ENCODE assay signal across 14 cellular contexts in the genomic region with DNA sequence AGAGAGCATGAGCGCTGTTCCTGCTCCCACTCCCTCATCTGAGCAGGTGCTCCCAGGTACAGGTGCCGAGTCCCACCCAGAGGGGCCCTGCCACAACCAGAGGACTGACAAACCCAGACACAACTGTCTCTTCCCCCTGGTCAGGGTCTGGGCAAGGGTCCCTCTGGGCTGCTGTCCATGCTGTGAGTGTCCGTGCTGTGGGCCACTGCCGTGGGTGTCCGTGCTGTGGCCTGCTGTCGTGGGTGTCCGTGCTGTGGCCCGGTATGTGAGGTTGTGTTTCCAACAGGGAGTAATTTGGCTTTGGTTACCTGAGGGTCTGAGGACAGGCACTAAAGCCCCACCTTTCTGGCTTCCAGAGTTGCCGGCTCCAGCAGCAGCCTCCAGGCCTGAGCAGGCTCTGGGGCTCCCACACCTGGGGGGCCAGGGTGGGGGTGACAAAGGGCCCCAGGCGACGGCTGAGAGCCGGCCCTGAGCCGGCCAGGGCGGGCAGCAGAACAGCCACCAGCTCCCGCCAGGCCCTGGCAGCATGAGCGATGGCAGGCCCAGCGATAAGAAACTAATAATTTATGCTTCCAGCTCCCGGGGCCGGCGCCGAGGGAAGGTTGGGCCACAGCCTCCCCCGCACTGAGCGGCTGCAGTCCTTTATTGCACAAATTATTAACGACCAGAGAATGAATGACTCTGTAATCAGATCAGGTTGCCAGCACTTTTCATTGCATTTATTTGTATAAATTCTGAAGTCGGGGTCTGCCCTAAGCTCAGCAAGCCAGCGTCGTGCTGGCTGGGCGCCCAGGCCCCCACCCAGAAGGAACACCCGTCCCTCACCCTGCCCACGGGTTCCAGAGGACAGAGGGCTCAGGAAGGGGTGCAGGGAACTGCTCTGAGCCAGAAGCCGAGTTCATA. TPM values are rescaled to one million over a fixed set of nuclear protein-coding genes. Genes with fewer than 3 reads are reported as not detected.
A peak's percentile ranks its signal among the peaks of the same experiment; 100 is the strongest.
DNase-seq lines count a peak whose midpoint lies in the region; ATAC-seq and TF ChIP-seq lines count a peak whose summit lies in the region.
"Had no signal": no experiment of that assay in that cellular context is flagged by ENCODE, and none has a peak within 500 bp of the region (broad histone marks: within the 10 kb centered on the region; RNA-seq: fewer than 3 reads in every experiment).

No MANE protein-coding gene starts in this region.

- no peak for TF ChIP-seq CTCF in glutamatergic neuron (IDR thresholded peaks at IDR 0.05; ENCODE audit: partially characterized antibody, unreplicated experiment)
- no peak for TF ChIP-seq CTCF in psoas muscle (IDR thresholded peaks at IDR 0.05)

- peaks cover 0 to 79% (median 9%) of the 10 kb centered on the region in 3 donors for H3K27me3 ChIP-seq in psoas muscle (ENCODE audit: insufficient read depth in 3 of 3, low read length in 2 of 3)

- H3K4me3 ChIP-seq in psoas muscle: no peak overlapping the region
- H3K4me3 ChIP-seq: PC-9, upper lobe of left lung had no signal

- 39 to 41% (median 40%) methylated on average over 31 of the region's 31 CpGs for WGBS in psoas muscle, 3 donors

- H3K4me3 Mint-ChIP-seq in glutamatergic neuron (ENCODE audit: unreplicated experiment): no peak overlapping the region
- H3K4me3 Mint-ChIP-seq: activated CD8-positive, alpha-beta memory T cell treated with anti-CD3 and anti-CD28 coated beads, Interleukin-2, amount 10 ng/mL, durations not matched to agents 7 days and 5 days had no signal

- intact Hi-C loops in psoas muscle (cut with DNase I): no loop called here

- peaks cover 18% of the 10 kb centered on the region for H3K4me1 Mint-ChIP-seq in glutamatergic neuron (ENCODE audit: low read depth, unreplicated experiment)

- H3K4me1 ChIP-seq in psoas muscle: peaks cover 12% of the 10 kb centered on the region

- no peaks in the 10 kb centered on the region for H3K36me3 ChIP-seq in psoas muscle (ENCODE audit: insufficient read depth in 1 of 2, low read depth in 1 of 2)
- H3K36me3 ChIP-seq: upper lobe of left lung had no signal

- no peak for ATAC-seq in psoas muscle
- ATAC-seq: activated CD8-positive, alpha-beta memory T cell treated with anti-CD3 and anti-CD28 coated beads, Interleukin-2, amount 10 ng/mL, durations not matched to agents 7 days and 5 days; HCT116 had no signal

- H3K36me3 Mint-ChIP-seq in glutamatergic neuron (ENCODE audit: unreplicated experiment): peaks cover 6% of the 10 kb centered on the region
- H3K36me3 Mint-ChIP-seq: activated CD8-positive, alpha-beta memory T cell treated with anti-CD3 and anti-CD28 coated beads, Interleukin-2, amount 10 ng/mL, durations not matched to agents 7 days and 5 days had no signal

- peaks cover 16% of the 10 kb centered on the region for H3K9me3 Mint-ChIP-seq in glutamatergic neuron (ENCODE audit: unreplicated experiment)

- no peaks in the 10 kb centered on the region for H3K9me3 ChIP-seq in psoas muscle
- H3K9me3 ChIP-seq: upper lobe of left lung had no signal

- peaks cover 20% of the 10 kb centered on the region for H3K27me3 Mint-ChIP-seq in glutamatergic neuron (ENCODE audit: unreplicated experiment)

- DNase-seq in NCI-H1105 treated with DMSO at 0.1 percent for 48 hours (lab: John Stamatoyannopoulos, UW): peak; percentile 8
- DNase-seq in NCI-H1105 (lab: John Stamatoyannopoulos, UW): no peak
- peak; percentile 39 for DNase-seq in NCI-H2227 treated with DMSO at 0.1 percent for 48 hours (lab: John Stamatoyannopoulos, UW)
- peak; percentile 22 for DNase-seq in glutamatergic neuron
- DNase-seq in psoas muscle: peak; percentile 17 to 36
- no peak for DNase-seq in NCI-H1092 treated with DMSO at 0.1 percent for 48 hours (lab: John Stamatoyannopoulos, UW)
- DNase-seq in cerebellar nuclear complex (lab: John Stamatoyannopoulos, UW): no peak
- DNase-seq in activated CD4-positive, alpha-beta T cell treated with anti-CD3 and anti-CD28 coated beads, Interleukin-2, amount 50 U/mL, for 1 hour: no peak
- DNase-seq: activated CD8-positive, alpha-beta memory T cell treated with anti-CD3 and anti-CD28 coated beads, Interleukin-2, amount 10 ng/mL, durations not matched to agents 7 days and 5 days; dermis blood vessel endothelial cell; NCI-H2081 treated with DMSO at 0.1 percent for 48 hours; PC-9 had no signal

- H3K27ac Mint-ChIP-seq in glutamatergic neuron (ENCODE audit: unreplicated experiment): no peak overlapping the region
- H3K27ac Mint-ChIP-seq: activated CD8-positive, alpha-beta memory T cell treated with anti-CD3 and anti-CD28 coated beads, Interleukin-2, amount 10 ng/mL, durations not matched to agents 7 days and 5 days had no signal

- H3K27ac ChIP-seq in psoas muscle: no peak overlapping the region
- H3K27ac ChIP-seq: PC-9, upper lobe of left lung had no signal

RNA-seq across cellular contexts. Expression of a gene that starts 7.3 kb away (rescaled TPM):
- 46.2 TPM for total RNA-seq in glutamatergic neuron (ENCODE audit: unreplicated experiment)
- 1 to 10 TPM in 2 of 4 donors, under 1 TPM in 1, not detected in 1; 0.37 to 6.9 (median 1.5) TPM for total RNA-seq in psoas muscle
- polyA plus RNA-seq in psoas muscle: 1 to 10 TPM in 1 of 3 donors, under 1 TPM in 2; 0.28 to 1.5 (median 0.58) TPM

RNA-seq across cellular contexts. Expression of a gene that starts 42.6 kb away (rescaled TPM):
- 90.3 TPM for total RNA-seq in glutamatergic neuron (ENCODE audit: unreplicated experiment)
- total RNA-seq in psoas muscle: 10 to 100 TPM; 61.4 to 87.0 (median 82.7) TPM
- 100 to 1,000 TPM in 1 of 3 donors, 10 to 100 TPM in 2; 78.1 to 106 (median 92.7) TPM for polyA plus RNA-seq in psoas muscle

RNA-seq across cellular contexts. Expression of a gene that starts 44.0 kb away (rescaled TPM):
- 103 TPM for total RNA-seq in glutamatergic neuron (ENCODE audit: unreplicated experiment)
- 1 to 10 TPM; 2.1 to 3.8 (median 3.0) TPM for total RNA-seq in psoas muscle
- 1 to 10 TPM; 3.4 to 5.5 (median 4.1) TPM for polyA plus RNA-seq in psoas muscle

RNA-seq across cellular contexts. Expression of a gene that starts 49.9 kb away (rescaled TPM):
- total RNA-seq in glutamatergic neuron (ENCODE audit: unreplicated experiment): 0.29 TPM
- not detected for total RNA-seq in psoas muscle
- polyA plus RNA-seq in psoas muscle: under 1 TPM in 1 of 3 donors, not detected in 2; 0.03 TPM

Comparison
In these comparisons a context has a peak if more than half of its experiments do, and no peak if none do; other contexts are left out.
1. DNase-seq: peak in NCI-H1105 treated with DMSO at 0.1 percent for 48 hours (single experiment), NCI-H2227 treated with DMSO at 0.1 percent for 48 hours (single experiment), glutamatergic neuron (single experiment) and psoas muscle (2 of 2); none in NCI-H1105 (single experiment), NCI-H1092 treated with DMSO at 0.1 percent for 48 hours (single experiment), cerebellar nuclear complex (0 of 2) and activated CD4-positive, alpha-beta T cell treated with anti-CD3 and anti-CD28 coated beads, Interleukin-2, amount 50 U/mL, for 1 hour (single experiment).
2. RNA of a gene that starts 44.0 kb away (total RNA-seq): 103 TPM in glutamatergic neuron (single experiment); 2.1 to 3.8 TPM in psoas muscle; every median in the first group is over 10 times any median in the second.